ENCODE assay signal across 8 cellular contexts in genomic region chr17:1573932-1574696, GRCh38. TPM values are rescaled to one million over a fixed set of nuclear protein-coding genes. Genes with fewer than 3 reads are reported as not detected.
DNase-seq lines count a peak whose midpoint lies in the region; ATAC-seq and TF ChIP-seq lines count a peak whose summit lies in the region.

No MANE protein-coding gene starts in this region.

- H3K27ac ChIP-seq in BLaER1 treated with 17β-estradiol and CSF1 and Interleukin-3, amounts not matched to agents 10 nM and 100 nM = peak overlapping the region in 9 of 11 experiments; percentile 89 to 99 (median 95); a peak in 16 of 22 replicates
- H3K27ac ChIP-seq in HCT116 (ENCODE audit: low read depth, low read length) (peak overlapping the region; percentile 44), OCI-LY3 (ENCODE audit: low read length) (no peak overlapping the region), esophagus squamous epithelium (peak overlapping the region in 3 of 4 donors; percentile 55 to 81 (median 60))

- H3K9me3 Mint-ChIP-seq in activated T-cell treated with anti-CD3 and anti-CD28 coated beads, Interleukin-2, amount 50 U/mL, for 4 hours = no peaks in the 10 kb centered on the region
- H3K9me3 Mint-ChIP-seq in natural killer cell treated with Interleukin-12 subunit alpha and Interleukin-12 subunit beta and Interleukin-15 and Interleukin-18, amount 100 ng/mL, for 72 hours = no peaks in the 10 kb centered on the region

- intact Hi-C loops in HCT116 (cut with micrococcal nuclease) = loop anchor here (1.0 to 2.0 kb wide), 2 partner anchors 56 to 75 kb away; partner anchors contain the start of gene RILP
- intact Hi-C loops in esophagus squamous epithelium (cut with DNase I) = loop anchor here (2.0 kb wide), 1 partner anchor 55 kb away; the partner anchor contains the start of gene SLC43A2

- TF ChIP-seq CTCF in HCT116 (IDR thresholded peaks at IDR 0.05 in 2 of 3, conservative IDR thresholded peaks at IDR 0.05 in 1 of 3; ENCODE audit: borderline replicate concordance in 1 of 3, insufficient read depth in 1 of 3, low read depth in 2 of 3, low read length in 2 of 3) = peak; percentile 89 to 96 (median 95)
- peak; percentile 73 for TF ChIP-seq CTCF in OCI-LY3 (IDR thresholded peaks at IDR 0.05; ENCODE audit: low read depth, low read length)
- peak; percentile 87 to 98 (median 96) for TF ChIP-seq CTCF in esophagus squamous epithelium (IDR thresholded peaks at IDR 0.05)

- H3K36me3 Mint-ChIP-seq in activated T-cell treated with anti-CD3 and anti-CD28 coated beads, Interleukin-2, amount 50 U/mL, for 4 hours (ENCODE audit: insufficient read depth) = no peaks in the 10 kb centered on the region
- H3K36me3 Mint-ChIP-seq in natural killer cell treated with Interleukin-12 subunit alpha and Interleukin-12 subunit beta and Interleukin-15 and Interleukin-18, amount 100 ng/mL, for 72 hours = no peaks in the 10 kb centered on the region

- no peaks in the 10 kb centered on the region for H3K27me3 ChIP-seq in BLaER1 treated with 17β-estradiol and CSF1 and Interleukin-3, amounts not matched to agents 10 nM and 100 nM
- H3K27me3 ChIP-seq in HCT116 (ENCODE audit: insufficient read depth, low read length) = no peaks in the 10 kb centered on the region
- H3K27me3 ChIP-seq in OCI-LY3 (ENCODE audit: low read depth, low read length) = no peaks in the 10 kb centered on the region
- H3K27me3 ChIP-seq in esophagus squamous epithelium = no peaks in the 10 kb centered on the region

- H2AFZ ChIP-seq in HCT116 (ENCODE audit: low read depth, low read length, poor library complexity, severe bottlenecking) (no peak overlapping the region), OCI-LY3 (ENCODE audit: low read depth, low read length) (no peak overlapping the region)

- ATAC-seq in HCT116 (peak; percentile 88), HG03469 (IDR thresholded peaks at IDR 0.05; ENCODE audit: unreplicated experiment) (no peak)
- ATAC-seq in activated T-cell treated with anti-CD3 and anti-CD28 coated beads, Interleukin-2, amount 50 U/mL, for 4 hours = peak; percentile 53 to 56
- ATAC-seq in natural killer cell treated with Interleukin-12 subunit alpha and Interleukin-12 subunit beta and Interleukin-15 and Interleukin-18, amount 100 ng/mL, for 72 hours = peak; percentile 79 to 83

- TF ChIP-seq RAD21 in HCT116 (IDR thresholded peaks at IDR 0.05; ENCODE audit: low read depth) = peak; percentile 97

- H3K79me2 ChIP-seq in HCT116 (ENCODE audit: insufficient read depth, low read length) (no peaks in the 10 kb centered on the region), OCI-LY3 (ENCODE audit: low read length) (no peaks in the 10 kb centered on the region)

- H4K20me1 ChIP-seq in BLaER1 treated with 17β-estradiol and CSF1 and Interleukin-3, amounts not matched to agents 10 nM and 100 nM = no peaks in the 10 kb centered on the region
- H4K20me1 ChIP-seq in HCT116 (ENCODE audit: insufficient read depth) (no peaks in the 10 kb centered on the region), OCI-LY3 (ENCODE audit: insufficient read depth, low read length) (no peaks in the 10 kb centered on the region)

- POLR2A ChIA-PET in HCT116 (lab: Charles Lee) = interaction anchor here (0.7 to 1.8 kb wide), 4 partner anchors 44 to 75 kb away, joined by 4 to 9 read pairs (median 6); partner anchors contain the start of gene RILP

- peaks cover 61 to 89% (median 77%) of the 10 kb centered on the region in 10 experiments for H3K4me1 ChIP-seq in BLaER1 treated with 17β-estradiol and CSF1 and Interleukin-3, amounts not matched to agents 10 nM and 100 nM
- peaks cover 7 to 20% of the 10 kb centered on the region in 2 experiments; a peak in 3 of 4 replicates for H3K4me1 ChIP-seq in HCT116 (ENCODE audit: control insufficient read depth in 1 of 2, insufficient read depth in 2 of 2, low read length in 2 of 2)
- peaks cover 4% of the 10 kb centered on the region; the same call in 1 of the 2 replicates for H3K4me1 ChIP-seq in OCI-LY3 (ENCODE audit: low read length)
- peaks cover 32 to 53% (median 40%) of the 10 kb centered on the region in 3 donors for H3K4me1 ChIP-seq in esophagus squamous epithelium

- DNase-seq in HCT116 (ENCODE audit: low read depth, low spot score) = peak; percentile 60
- peak; percentile 50 for DNase-seq in activated T-cell treated with anti-CD3 and anti-CD28 coated beads, Interleukin-2, amount 50 U/mL, for 4 hours
- DNase-seq in esophagus squamous epithelium (lab: John Stamatoyannopoulos, UW) = no peak
- peak; percentile 80 for DNase-seq in natural killer cell treated with Interleukin-12 subunit alpha and Interleukin-12 subunit beta and Interleukin-15 and Interleukin-18, amount 100 ng/mL, for 72 hours (ENCODE audit: low spot score)
- DNase-seq in superior temporal gyrus (ENCODE audit: extremely low spot score) = peak; percentile 83

- peak overlapping the region; percentile 30 to 87 (median 82); a peak in 18 of 22 replicates for H3K9ac ChIP-seq in BLaER1 treated with 17β-estradiol and CSF1 and Interleukin-3, amounts not matched to agents 10 nM and 100 nM
- H3K9ac ChIP-seq in HCT116 (ENCODE audit: low read length) (no peak overlapping the region; the same call in 1 of the 2 replicates), OCI-LY3 (ENCODE audit: low read length) (no peak overlapping the region)

- no TSS peak for BruUV-seq in HCT116 (replicated peaks; lab: Mats Ljungman, UMichigan)

- peaks cover 0 to 38% (median 12%) of the 10 kb centered on the region in 11 experiments; a peak in 10 of 22 replicates for H3K36me3 ChIP-seq in BLaER1 treated with 17β-estradiol and CSF1 and Interleukin-3, amounts not matched to agents 10 nM and 100 nM
- no peaks in the 10 kb centered on the region for H3K36me3 ChIP-seq in HCT116 (ENCODE audit: control insufficient read depth in 1 of 2, insufficient read depth in 2 of 2, low read length in 2 of 2)
- no peaks in the 10 kb centered on the region for H3K36me3 ChIP-seq in OCI-LY3 (replicated peaks; ENCODE audit: low read depth, low read length)
- H3K36me3 ChIP-seq in esophagus squamous epithelium = no peaks in the 10 kb centered on the region

- peaks cover 3% of the 10 kb centered on the region for H3K4me1 Mint-ChIP-seq in activated T-cell treated with anti-CD3 and anti-CD28 coated beads, Interleukin-2, amount 50 U/mL, for 4 hours (ENCODE audit: low read depth)
- H3K4me1 Mint-ChIP-seq in natural killer cell treated with Interleukin-12 subunit alpha and Interleukin-12 subunit beta and Interleukin-15 and Interleukin-18, amount 100 ng/mL, for 72 hours (ENCODE audit: low read depth in 2 of 2) = peaks cover 7% of the 10 kb centered on the region in 2 donors

- TF ChIP-seq POLR2A in HCT116 (IDR thresholded peaks at IDR 0.05; ENCODE audit: borderline replicate concordance, extremely low read depth, insufficient read depth, insufficient read length) (no peak), esophagus squamous epithelium (IDR thresholded peaks at IDR 0.05) (no peak)

- H3K27me3 Mint-ChIP-seq in activated T-cell treated with anti-CD3 and anti-CD28 coated beads, Interleukin-2, amount 50 U/mL, for 4 hours (ENCODE audit: low read depth) = no peaks in the 10 kb centered on the region
- H3K27me3 Mint-ChIP-seq in natural killer cell treated with Interleukin-12 subunit alpha and Interleukin-12 subunit beta and Interleukin-15 and Interleukin-18, amount 100 ng/mL, for 72 hours = no peaks in the 10 kb centered on the region

- H3K4me2 ChIP-seq in BLaER1 treated with 17β-estradiol and CSF1 and Interleukin-3, amounts not matched to agents 10 nM and 100 nM = peak overlapping the region; percentile 87 to 100 (median 95)
- peak overlapping the region; percentile 33; the same call in 1 of the 2 replicates for H3K4me2 ChIP-seq in HCT116 (ENCODE audit: low read length)
- peak overlapping the region; percentile 34 for H3K4me2 ChIP-seq in OCI-LY3 (ENCODE audit: low read length)

- no peak overlapping the region for H3K4me3 Mint-ChIP-seq in activated T-cell treated with anti-CD3 and anti-CD28 coated beads, Interleukin-2, amount 50 U/mL, for 4 hours
- no peak overlapping the region for H3K4me3 Mint-ChIP-seq in natural killer cell treated with Interleukin-12 subunit alpha and Interleukin-12 subunit beta and Interleukin-15 and Interleukin-18, amount 100 ng/mL, for 72 hours

- no peaks in the 10 kb centered on the region for H3K9me2 ChIP-seq in HCT116 (ENCODE audit: insufficient read depth)

- H3K4me3 ChIP-seq in BLaER1 treated with 17β-estradiol and CSF1 and Interleukin-3, amounts not matched to agents 10 nM and 100 nM = peak overlapping the region in 4 of 10 experiments; percentile 28 to 59 (median 38); a peak in 7 of 20 replicates
- H3K4me3 ChIP-seq in HCT116 (replicated peaks in 1 of 2; ENCODE audit: low read depth in 1 of 2, low read length in 2 of 2) (no peak overlapping the region), OCI-LY3 (ENCODE audit: low read length) (no peak overlapping the region), esophagus squamous epithelium (peak overlapping the region in 1 of 4 donors; percentile 33)

- RAD21 ChIA-PET in HCT116 (lab: Charles Lee; ENCODE audit: low non-redundant PET in 1 of 2, low total read pairs in 2 of 2, uncharacterized antibody in 2 of 2, unreplicated experiment in 2 of 2) = interaction anchor here (0.6 to 2.1 kb wide), 10 partner anchors 9 to 143 kb away, joined by 3 to 25 read pairs (median 6); partner anchors contain the start of genes RILP (in 2 of the 2) and SLC43A2 (in 2 of the 2)

- no peaks in the 10 kb centered on the region for H3K9me3 ChIP-seq in BLaER1 treated with 17β-estradiol and CSF1 and Interleukin-3, amounts not matched to agents 10 nM and 100 nM (replicated peaks in 1 of 11)
- H3K9me3 ChIP-seq in HCT116 (ENCODE audit: control insufficient read depth in 1 of 2, insufficient read depth in 1 of 2, low read depth in 1 of 2, low read length in 2 of 2) = no peaks in the 10 kb centered on the region
- no peaks in the 10 kb centered on the region for H3K9me3 ChIP-seq in OCI-LY3 (ENCODE audit: insufficient read depth, low read length)
- H3K9me3 ChIP-seq in esophagus squamous epithelium = no peaks in the 10 kb centered on the region

- CTCF ChIA-PET in HCT116 (lab: Charles Lee) = interaction anchor here (0.7 to 3.5 kb wide), 26 partner anchors 11 to 459 kb away, joined by 3 to 113 read pairs (median 5); partner anchors contain the start of genes PITPNA, RILP and SLC43A2

- WGBS in esophagus squamous epithelium, 2 donors = 3 to 9% methylated on average over 12 to 15 of the region's 19 CpGs

- H3K27ac Mint-ChIP-seq in natural killer cell treated with Interleukin-12 subunit alpha and Interleukin-12 subunit beta and Interleukin-15 and Interleukin-18, amount 100 ng/mL, for 72 hours = no peak overlapping the region

RNA-seq across cellular contexts. Expression of gene PITPNA, which starts 11.5 kb away (rescaled TPM):
- total RNA-seq in HCT116 (2021; ENCODE audit: unreplicated experiment) (71.2 TPM), esophagus squamous epithelium (10 to 100 TPM; 40.2 to 81.9 (median 46.6) TPM)
- polyA plus RNA-seq in HCT116 (2012) = 36.0 and 42.7 TPM in 2 replicates
- total RNA-seq in activated T-cell treated with anti-CD3 and anti-CD28 coated beads, Interleukin-2, amount 50 U/mL, for 4 hours = 100 to 1,000 TPM in 1 of 3 donors, 10 to 100 TPM in 2; 95.4 to 103 (median 97.4) TPM
- total RNA-seq in natural killer cell treated with Interleukin-12 subunit alpha and Interleukin-12 subunit beta and Interleukin-15 and Interleukin-18, amount 100 ng/mL, for 72 hours = 10 to 100 TPM; 68.4 to 78.4 TPM

RNA-seq across cellular contexts. Expression of gene SLC43A2, which starts 54.5 kb away (rescaled TPM):
- total RNA-seq in HCT116 (2021; ENCODE audit: unreplicated experiment) = 12.6 TPM
- polyA plus RNA-seq in HCT116 (2012) = 10.0 and 12.0 TPM in 2 replicates
- 1 to 10 TPM; 4.1 to 9.4 (median 5.0) TPM for total RNA-seq in activated T-cell treated with anti-CD3 and anti-CD28 coated beads, Interleukin-2, amount 50 U/mL, for 4 hours
- 10 to 100 TPM in 1 of 4 donors, 1 to 10 TPM in 3; 2.5 to 12.4 (median 5.3) TPM for total RNA-seq in esophagus squamous epithelium
- 1 to 10 TPM; 4.9 to 5.0 TPM for total RNA-seq in natural killer cell treated with Interleukin-12 subunit alpha and Interleukin-12 subunit beta and Interleukin-15 and Interleukin-18, amount 100 ng/mL, for 72 hours

RNA-seq across cellular contexts. Expression of gene INPP5K, which starts 57.7 kb away (rescaled TPM):
- total RNA-seq in HCT116 (2021; ENCODE audit: unreplicated experiment) (25.6 TPM), esophagus squamous epithelium (10 to 100 TPM; 18.4 to 44.3 (median 35.0) TPM)
- 20.6 and 22.2 TPM in 2 replicates for polyA plus RNA-seq in HCT116 (2012)
- total RNA-seq in activated T-cell treated with anti-CD3 and anti-CD28 coated beads, Interleukin-2, amount 50 U/mL, for 4 hours = 10 to 100 TPM; 21.6 to 30.0 (median 22.8) TPM
- total RNA-seq in natural killer cell treated with Interleukin-12 subunit alpha and Interleukin-12 subunit beta and Interleukin-15 and Interleukin-18, amount 100 ng/mL, for 72 hours = 10 to 100 TPM; 34.9 to 43.8 TPM

Comparison
In these comparisons a context has a peak if more than half of its experiments do, and no peak if none do; other contexts are left out.
1. H3K4me2 ChIP-seq: peak in every context shown above with its lines; median percentile 95 in BLaER1 treated with 17β-estradiol and CSF1 and Interleukin-3, amounts not matched to agents 10 nM and 100 nM; 34 in OCI-LY3; 33 in HCT116.
2. H3K9ac ChIP-seq: peak in BLaER1 treated with 17β-estradiol and CSF1 and Interleukin-3, amounts not matched to agents 10 nM and 100 nM (11 of 11); none in HCT116 (single experiment) and OCI-LY3 (single experiment).
3. Peak in every context shown above with its lines, with median percentiles within 50 percentile points of each other: CTCF ChIP-seq.